ENCODE assay signal across 10 cellular contexts in the genomic region with DNA sequence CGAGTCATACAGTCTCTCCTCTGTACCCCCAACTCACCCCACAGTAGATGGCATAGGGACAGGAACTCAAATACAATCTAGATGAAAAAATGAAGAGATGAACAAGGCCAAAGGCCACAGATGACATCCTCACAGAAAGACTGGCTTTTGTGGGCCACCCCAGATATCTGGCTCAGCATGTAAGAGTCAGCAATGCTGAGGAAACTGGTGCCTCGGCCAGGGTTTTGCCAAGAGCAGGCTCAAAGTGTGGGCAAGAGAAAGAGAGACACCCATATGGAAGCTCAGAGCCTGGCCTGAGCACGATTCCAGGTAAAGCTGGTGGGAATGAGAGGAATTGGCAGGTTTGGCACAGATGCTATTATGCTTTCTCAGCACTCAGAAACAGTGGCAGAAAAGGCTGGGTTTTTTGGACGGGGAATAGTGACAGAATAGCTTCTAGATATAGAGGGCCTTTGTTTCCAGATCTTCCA.
A peak's percentile ranks its signal among the peaks of the same experiment; 100 is the strongest.
DNase-seq lines count a peak whose midpoint lies in the region; ATAC-seq lines count a peak whose summit lies in the region.
"Had no signal": no experiment of that assay in that cellular context is flagged by ENCODE, and none has a peak within 500 bp of the region (broad histone marks: within the 10 kb centered on the region; RNA-seq: fewer than 3 reads in every experiment).

No MANE protein-coding gene starts in this region.

- H3K36me3 Mint-ChIP-seq in activated CD8-positive, alpha-beta memory T cell treated with anti-CD3 and anti-CD28 coated beads, Interleukin-2, amount 10 ng/mL, durations not matched to agents 7 days and 5 days, result peaks cover 13% of the 10 kb centered on the region
- H3K36me3 Mint-ChIP-seq in activated naive CD8-positive, alpha-beta T cell treated with anti-CD3 and anti-CD28 coated beads, Interleukin-2, amount 10 ng/mL, durations not matched to agents 7 days and 5 days, result peaks cover 17% of the 10 kb centered on the region

- peak overlapping the region; percentile 81 for H3K27ac ChIP-seq in temporal lobe (ENCODE audit: low read depth, low read length)

- H3K4me3 Mint-ChIP-seq in activated CD8-positive, alpha-beta memory T cell treated with anti-CD3 and anti-CD28 coated beads, Interleukin-2, amount 10 ng/mL, durations not matched to agents 7 days and 5 days, result no peak overlapping the region
- no peak overlapping the region for H3K4me3 Mint-ChIP-seq in activated naive CD8-positive, alpha-beta T cell treated with anti-CD3 and anti-CD28 coated beads, Interleukin-2, amount 10 ng/mL, durations not matched to agents 7 days and 5 days

- H3K27ac Mint-ChIP-seq in activated CD8-positive, alpha-beta memory T cell treated with anti-CD3 and anti-CD28 coated beads, Interleukin-2, amount 10 ng/mL, durations not matched to agents 7 days and 5 days, result peak overlapping the region; percentile 70
- peak overlapping the region; percentile 98 for H3K27ac Mint-ChIP-seq in activated naive CD8-positive, alpha-beta T cell treated with anti-CD3 and anti-CD28 coated beads, Interleukin-2, amount 10 ng/mL, durations not matched to agents 7 days and 5 days

- CTCF ChIA-PET in activated CD8-positive, alpha-beta memory T cell treated with anti-CD3 and anti-CD28 coated beads, Interleukin-2, amount 10 ng/mL, durations not matched to agents 7 days and 5 days (lab: Charles Lee), result interaction anchor here (1.0 to 1.1 kb wide), 2 partner anchors 11 to 80 kb away, joined by 3 read pairs; no protein-coding TSS in a partner anchor

- peaks cover 21% of the 10 kb centered on the region for H3K4me1 Mint-ChIP-seq in activated CD8-positive, alpha-beta memory T cell treated with anti-CD3 and anti-CD28 coated beads, Interleukin-2, amount 10 ng/mL, durations not matched to agents 7 days and 5 days
- H3K4me1 Mint-ChIP-seq in activated naive CD8-positive, alpha-beta T cell treated with anti-CD3 and anti-CD28 coated beads, Interleukin-2, amount 10 ng/mL, durations not matched to agents 7 days and 5 days, result peaks cover 22% of the 10 kb centered on the region

- H3K9me3 Mint-ChIP-seq in activated CD8-positive, alpha-beta memory T cell treated with anti-CD3 and anti-CD28 coated beads, Interleukin-2, amount 10 ng/mL, durations not matched to agents 7 days and 5 days (ENCODE audit: low read depth), result peaks cover 2% of the 10 kb centered on the region
- peaks cover 10% of the 10 kb centered on the region for H3K9me3 Mint-ChIP-seq in activated naive CD8-positive, alpha-beta T cell treated with anti-CD3 and anti-CD28 coated beads, Interleukin-2, amount 10 ng/mL, durations not matched to agents 7 days and 5 days

- POLR2A ChIA-PET in activated naive CD8-positive, alpha-beta T cell treated with anti-CD3 and anti-CD28 coated beads, Interleukin-2, amount 10 ng/mL, durations not matched to agents 7 days and 5 days (lab: Charles Lee), result interaction anchor here (1.2 to 1.9 kb wide), 2 partner anchors 11 to 459 kb away, joined by 7 to 8 read pairs; no protein-coding TSS in a partner anchor

- no peak for DNase-seq in activated CD8-positive, alpha-beta memory T cell treated with anti-CD3 and anti-CD28 coated beads, Interleukin-2, amount 10 ng/mL, durations not matched to agents 7 days and 5 days
- DNase-seq in activated CD8-positive, alpha-beta memory T cell treated with anti-CD3 and anti-CD28 coated beads, Interleukin-2, amount 50 U/mL, for 4 hours, result no peak
- no peak for DNase-seq in activated naive CD8-positive, alpha-beta T cell treated with anti-CD3 and anti-CD28 coated beads, Interleukin-2, amount 10 ng/mL, durations not matched to agents 7 days and 5 days
- peak; percentile 6 to 8 for DNase-seq in lung microvascular endothelial cell (ENCODE audit: low read depth in 2 of 2)
- DNase-seq: effector CD4-positive, alpha-beta T cell; NCI-H1417 had no signal

- H3K27me3 Mint-ChIP-seq in activated CD8-positive, alpha-beta memory T cell treated with anti-CD3 and anti-CD28 coated beads, Interleukin-2, amount 10 ng/mL, durations not matched to agents 7 days and 5 days, result no peaks in the 10 kb centered on the region
- no peaks in the 10 kb centered on the region for H3K27me3 Mint-ChIP-seq in activated naive CD8-positive, alpha-beta T cell treated with anti-CD3 and anti-CD28 coated beads, Interleukin-2, amount 10 ng/mL, durations not matched to agents 7 days and 5 days

- no peak for ATAC-seq in activated CD8-positive, alpha-beta memory T cell treated with anti-CD3 and anti-CD28 coated beads, Interleukin-2, amount 10 ng/mL, durations not matched to agents 7 days and 5 days
- no peak for ATAC-seq in activated naive CD8-positive, alpha-beta T cell treated with anti-CD3 and anti-CD28 coated beads, Interleukin-2, amount 10 ng/mL, durations not matched to agents 7 days and 5 days (ENCODE audit: low read depth)
- no peak for ATAC-seq in HG03571 (IDR thresholded peaks at IDR 0.05; ENCODE audit: unreplicated experiment)
- ATAC-seq in GM18909 (IDR thresholded peaks at IDR 0.05; ENCODE audit: poor library complexity, unreplicated experiment), result no peak
- ATAC-seq in HG03108 (IDR thresholded peaks at IDR 0.05; ENCODE audit: unreplicated experiment), result no peak

Comparison
In these comparisons a context has a peak if more than half of its experiments do, and no peak if none do; other contexts are left out.
1. DNase-seq: peak in lung microvascular endothelial cell (2 of 2); none in activated CD8-positive, alpha-beta memory T cell treated with anti-CD3 and anti-CD28 coated beads, Interleukin-2, amount 10 ng/mL, durations not matched to agents 7 days and 5 days (single experiment), activated CD8-positive, alpha-beta memory T cell treated with anti-CD3 and anti-CD28 coated beads, Interleukin-2, amount 50 U/mL, for 4 hours (single experiment) and activated naive CD8-positive, alpha-beta T cell treated with anti-CD3 and anti-CD28 coated beads, Interleukin-2, amount 10 ng/mL, durations not matched to agents 7 days and 5 days (single experiment).